Comparison of ENCODE assay signal across 20 cellular contexts in the genomic region with DNA sequence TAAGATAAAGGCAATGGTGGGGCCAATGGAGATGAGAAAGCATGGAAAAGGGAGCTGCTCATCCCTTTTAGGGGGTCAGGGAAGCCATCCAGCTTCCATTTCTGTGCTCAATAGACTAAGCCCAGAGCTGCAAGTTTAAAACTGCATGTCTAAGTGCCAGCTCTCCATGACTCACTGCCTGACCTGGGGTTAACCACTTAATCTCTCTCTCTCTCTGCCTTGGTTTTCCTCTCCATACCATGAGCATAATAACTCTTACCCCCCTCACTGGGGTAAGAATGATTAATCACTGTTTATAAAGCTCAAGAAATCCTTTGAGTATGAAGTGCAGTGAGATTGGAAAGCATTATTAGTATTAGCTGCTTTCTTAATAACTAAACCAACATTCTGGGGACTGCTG.
DNase-seq lines count a peak whose midpoint lies in the region; ATAC-seq, FAIRE-seq and TF ChIP-seq lines count a peak whose summit lies in the region.
"Had no signal": no experiment of that assay in that cellular context is flagged by ENCODE, and none has a peak within 500 bp of the region (broad histone marks: within the 10 kb centered on the region; RNA-seq: fewer than 3 reads in every experiment).

No MANE protein-coding gene starts in this region.

- TF ChIP-seq CTCF in astrocyte (IDR thresholded peaks at IDR 0.05; ENCODE audit: insufficient read depth, low read depth, low read length) (no peak), foreskin fibroblast (IDR thresholded peaks at IDR 0.05; ENCODE audit: low read depth, low read length) (no peak)

- H3K9ac ChIP-seq in astrocyte (ENCODE audit: low read length), result no peak overlapping the region

- H3K4me1 Mint-ChIP-seq in astrocyte (ENCODE audit: low read depth, unreplicated experiment), result peaks cover 24% of the 10 kb centered on the region
- H3K4me1 Mint-ChIP-seq: activated B cell treated with CpG ODN at 0.5 μM for 24 hours had no signal

- DNase-seq in NCI-H82 (lab: John Stamatoyannopoulos, UW), result peak; percentile 3
- DNase-seq in NCI-H82 treated with DMSO at 0.1 percent for 48 hours (lab: John Stamatoyannopoulos, UW; ENCODE audit: unreplicated experiment), result no peak
- peak; percentile 92 for DNase-seq in astrocyte (ENCODE audit: low read depth)
- DNase-seq in foreskin fibroblast, result peak; percentile 40 to 78
- DNase-seq in urothelium cell line (ENCODE audit: low spot score), result peak; percentile 66
- DNase-seq in NOMO-1 treated with dmso at 0.1 percent for 144 hours (lab: John Stamatoyannopoulos, UW; ENCODE audit: unreplicated experiment), result no peak
- no peak for DNase-seq in hypothalamus (lab: John Stamatoyannopoulos, UW)
- DNase-seq: activated B cell treated with CpG ODN at 0.5 μM for 24 hours; activated effector memory CD4-positive, alpha-beta T cell treated with Interleukin-2 at 50 U/mL for 16 hours; adrenal gland; DMS53; IMR-90; NCI-H2081; NCI-H524; ovary; tibial artery had no signal

- H3K4me3 ChIP-seq in astrocyte (ENCODE audit: insufficient read depth, low read depth, low read length), result no peak overlapping the region
- H3K4me3 ChIP-seq in foreskin fibroblast (ENCODE audit: low read depth in 1 of 2, low read length in 2 of 2), result no peak overlapping the region
- H3K4me3 ChIP-seq: adrenal gland, coronary artery, ovary, tibial artery had no signal

- H3K4me1 ChIP-seq in astrocyte (ENCODE audit: insufficient read depth, low read length), result peaks cover 21% of the 10 kb centered on the region
- H3K4me1 ChIP-seq: adrenal gland, tibial artery had no signal

- H3K79me2 ChIP-seq in astrocyte (ENCODE audit: insufficient read depth, low read length), result no peaks in the 10 kb centered on the region

- FAIRE-seq in astrocyte (lab: Jason Lieb, UNC), result no peak
- no peak for FAIRE-seq in urothelium cell line (lab: Jason Lieb, UNC)

- H3K27ac Mint-ChIP-seq in astrocyte (ENCODE audit: unreplicated experiment), result peak overlapping the region; percentile 24
- H3K27ac Mint-ChIP-seq: activated B cell treated with CpG ODN at 0.5 μM for 24 hours had no signal

- H4K20me1 ChIP-seq in astrocyte (ENCODE audit: insufficient read depth, low read length), result no peaks in the 10 kb centered on the region

- H3K9me3 ChIP-seq in astrocyte (ENCODE audit: insufficient read depth, low read depth, low read length), result no peaks in the 10 kb centered on the region
- H3K9me3 ChIP-seq: adrenal gland, ovary, tibial artery had no signal

- peak overlapping the region; percentile 51 for H3K4me2 ChIP-seq in astrocyte (ENCODE audit: low read length)

- H3K9me3 Mint-ChIP-seq in astrocyte (ENCODE audit: unreplicated experiment), result no peaks in the 10 kb centered on the region

- no peaks in the 10 kb centered on the region for H3K36me3 Mint-ChIP-seq in astrocyte (ENCODE audit: low read depth, unreplicated experiment)

- ATAC-seq in HG02623 (IDR thresholded peaks at IDR 0.05; ENCODE audit: unreplicated experiment), result no peak

- no peak overlapping the region for H3K4me3 Mint-ChIP-seq in astrocyte (ENCODE audit: unreplicated experiment)
- H3K4me3 Mint-ChIP-seq: activated B cell treated with CpG ODN at 0.5 μM for 24 hours had no signal

- no peak overlapping the region for H3K27ac ChIP-seq in astrocyte (ENCODE audit: low read depth, low read length)
- H3K27ac ChIP-seq: 22Rv1, adrenal gland, C4-2B, coronary artery, ovary, tibial artery had no signal

- H3K27me3 Mint-ChIP-seq in astrocyte (ENCODE audit: low read depth, unreplicated experiment), result no peaks in the 10 kb centered on the region
- H3K27me3 Mint-ChIP-seq: activated B cell treated with CpG ODN at 0.5 μM for 24 hours had no signal

- no peaks in the 10 kb centered on the region for H3K36me3 ChIP-seq in astrocyte (ENCODE audit: insufficient read depth, low read length)
- H3K36me3 ChIP-seq: adrenal gland, ovary, tibial artery had no signal

- H2AFZ ChIP-seq in astrocyte (ENCODE audit: low read depth, low read length), result no peak overlapping the region

- H3K27me3 ChIP-seq in astrocyte (ENCODE audit: insufficient read depth, low read length), result no peaks in the 10 kb centered on the region
- H3K27me3 ChIP-seq: adrenal gland, ovary, tibial artery had no signal

Comparison
In these comparisons a context has a peak if more than half of its experiments do, and no peak if none do; other contexts are left out.
1. DNase-seq: peak in NCI-H82 (single experiment), astrocyte (single experiment), foreskin fibroblast (2 of 2) and urothelium cell line (single experiment); none in NCI-H82 treated with DMSO at 0.1 percent for 48 hours (single experiment), NOMO-1 treated with dmso at 0.1 percent for 144 hours (single experiment) and hypothalamus (0 of 51).